ENCODE assay signal across 8 cellular contexts in genomic region chr7:30148951-30149459, GRCh38. TPM values are rescaled to one million over a fixed set of nuclear protein-coding genes. Genes with fewer than 3 reads are reported as not detected.
DNase-seq lines count a peak whose midpoint lies in the region; ATAC-seq, FAIRE-seq and TF ChIP-seq lines count a peak whose summit lies in the region.

No MANE protein-coding gene starts in this region.

- H3K4me3 ChIP-seq in DOHH2 (ENCODE audit: low read length) (no peak overlapping the region), lung (no peak overlapping the region)

- no peaks in the 10 kb centered on the region for H3K9me3 ChIP-seq in DOHH2 (ENCODE audit: control insufficient read depth, insufficient read depth, low read length)
- H3K9me3 ChIP-seq in lung (ENCODE audit: control insufficient read depth in 2 of 2, insufficient read depth in 1 of 2, low read length in 1 of 2) = peaks cover 0 to 2% of the 10 kb centered on the region in 2 donors

- peak overlapping the region; percentile 15; the same call in 1 of the 2 replicates for H3K4me2 ChIP-seq in DOHH2 (ENCODE audit: low read length)

- no peaks in the 10 kb centered on the region for H3K36me3 Mint-ChIP-seq in activated CD8-positive, alpha-beta memory T cell treated with anti-CD3 and anti-CD28 coated beads, Interleukin-2, amount 10 ng/mL, durations not matched to agents 7 days and 5 days

- 27 to 53% methylated on average over 13 of the region's 13 CpGs for WGBS in lung, 2 donors

- peaks cover 13% of the 10 kb centered on the region for H3K4me1 Mint-ChIP-seq in activated CD8-positive, alpha-beta memory T cell treated with anti-CD3 and anti-CD28 coated beads, Interleukin-2, amount 10 ng/mL, durations not matched to agents 7 days and 5 days

- no peaks in the 10 kb centered on the region for H3K9me2 ChIP-seq in DOHH2 (replicated peaks; ENCODE audit: control insufficient read depth, low read length)

- FAIRE-seq in D721Med (lab: Jason Lieb, UNC) = no peak

- TF ChIP-seq CTCF in DOHH2 (IDR thresholded peaks at IDR 0.05; ENCODE audit: low read depth, low read length, poor library complexity, severe bottlenecking) (no peak), lung (IDR thresholded peaks at IDR 0.05; ENCODE audit: control extremely low read depth, extremely low read depth) (no peak), D721Med (IDR thresholded peaks at IDR 0.05; ENCODE audit: insufficient read depth, missing control alignments) (no peak)

- CTCF ChIA-PET in activated CD8-positive, alpha-beta memory T cell treated with anti-CD3 and anti-CD28 coated beads, Interleukin-2, amount 10 ng/mL, durations not matched to agents 7 days and 5 days (lab: Charles Lee) = no interaction called here

- H3K27me3 ChIP-seq in DOHH2 (ENCODE audit: control insufficient read depth, low read length) (no peaks in the 10 kb centered on the region), lung (ENCODE audit: control insufficient read depth, insufficient read depth) (no peaks in the 10 kb centered on the region)

- H3K27ac Mint-ChIP-seq in activated CD8-positive, alpha-beta memory T cell treated with anti-CD3 and anti-CD28 coated beads, Interleukin-2, amount 10 ng/mL, durations not matched to agents 7 days and 5 days = no peak overlapping the region

- no peaks in the 10 kb centered on the region for H3K79me2 ChIP-seq in DOHH2 (ENCODE audit: control insufficient read depth, low read length)

- H3F3A ChIP-seq in DOHH2 (ENCODE audit: control insufficient read depth, insufficient read depth) = peaks cover 4% of the 10 kb centered on the region; the same call in 1 of the 2 replicates

- no peaks in the 10 kb centered on the region for H4K20me1 ChIP-seq in DOHH2 (ENCODE audit: control insufficient read depth, insufficient read depth, low read depth, low read length)

- H3K27me3 Mint-ChIP-seq in activated CD8-positive, alpha-beta memory T cell treated with anti-CD3 and anti-CD28 coated beads, Interleukin-2, amount 10 ng/mL, durations not matched to agents 7 days and 5 days = no peaks in the 10 kb centered on the region

- peak; percentile 49 for DNase-seq in activated CD8-positive, alpha-beta memory T cell treated with anti-CD3 and anti-CD28 coated beads, Interleukin-2, amount 10 ng/mL, durations not matched to agents 7 days and 5 days
- DNase-seq in lung (ENCODE audit: low spot score) (peak; percentile 72), D721Med (ENCODE audit: insufficient read length, low spot score) (no peak), T-helper 9 cell (no peak)

- H3K4me3 Mint-ChIP-seq in activated CD8-positive, alpha-beta memory T cell treated with anti-CD3 and anti-CD28 coated beads, Interleukin-2, amount 10 ng/mL, durations not matched to agents 7 days and 5 days = peak overlapping the region; percentile 17

- H3K27ac ChIP-seq in DOHH2 (ENCODE audit: low read depth, low read length) (no peak overlapping the region), lung (ENCODE audit: low read depth in 1 of 2, low read length in 1 of 2) (peak overlapping the region in 1 of 2 donors; percentile 71)

- ATAC-seq in HG03432 (IDR thresholded peaks at IDR 0.05; ENCODE audit: unreplicated experiment) (peak; percentile 41), lung (ENCODE audit: insufficient read depth, low FRiP score) (peak; percentile 78), GM21515 (IDR thresholded peaks at IDR 0.05; ENCODE audit: unreplicated experiment) (no peak), HG03439 (IDR thresholded peaks at IDR 0.05; ENCODE audit: unreplicated experiment) (no peak)
- ATAC-seq in activated CD8-positive, alpha-beta memory T cell treated with anti-CD3 and anti-CD28 coated beads, Interleukin-2, amount 10 ng/mL, durations not matched to agents 7 days and 5 days = peak; percentile 61

- peaks cover 27% of the 10 kb centered on the region for H3K4me1 ChIP-seq in DOHH2 (ENCODE audit: control insufficient read depth, low read length)
- peaks cover 4 to 5% of the 10 kb centered on the region in 2 donors for H3K4me1 ChIP-seq in lung (ENCODE audit: control insufficient read depth in 2 of 2, insufficient read depth in 2 of 2, low read length in 2 of 2)

- H3K36me3 ChIP-seq in DOHH2 (ENCODE audit: control insufficient read depth, low read length) = no peaks in the 10 kb centered on the region
- peaks cover 0 to 14% of the 10 kb centered on the region in 2 donors for H3K36me3 ChIP-seq in lung (ENCODE audit: control insufficient read depth in 2 of 2, insufficient read depth in 2 of 2, low read length in 2 of 2)

- H3K9me3 Mint-ChIP-seq in activated CD8-positive, alpha-beta memory T cell treated with anti-CD3 and anti-CD28 coated beads, Interleukin-2, amount 10 ng/mL, durations not matched to agents 7 days and 5 days (ENCODE audit: low read depth) = no peaks in the 10 kb centered on the region

RNA-seq across cellular contexts. Expression of gene MTURN, which starts 14.2 kb away (rescaled TPM):
- 1 to 10 TPM; 2.5 to 4.4 TPM for total RNA-seq in activated CD8-positive, alpha-beta memory T cell treated with anti-CD3 and anti-CD28 coated beads, Interleukin-2, amount 10 ng/mL, durations not matched to agents 7 days and 5 days
- 10 to 100 TPM; 31.0 to 79.6 TPM for total RNA-seq in lung
- polyA plus RNA-seq in lung = 10 to 100 TPM; 13.5 to 15.1 TPM

Comparison
In these comparisons a context has a peak if more than half of its experiments do, and no peak if none do; other contexts are left out.
1. ATAC-seq: peak in HG03432 (single experiment), activated CD8-positive, alpha-beta memory T cell treated with anti-CD3 and anti-CD28 coated beads, Interleukin-2, amount 10 ng/mL, durations not matched to agents 7 days and 5 days (single experiment) and lung (single experiment); none in GM21515 (single experiment) and HG03439 (single experiment).
2. DNase-seq: peak in activated CD8-positive, alpha-beta memory T cell treated with anti-CD3 and anti-CD28 coated beads, Interleukin-2, amount 10 ng/mL, durations not matched to agents 7 days and 5 days (single experiment) and lung (single experiment); none in D721Med (single experiment) and T-helper 9 cell (single experiment).
3. RNA of gene MTURN, which starts 14.2 kb away (total RNA-seq): 31.0 to 79.6 TPM in lung; 2.5 to 4.4 TPM in activated CD8-positive, alpha-beta memory T cell treated with anti-CD3 and anti-CD28 coated beads, Interleukin-2, amount 10 ng/mL, durations not matched to agents 7 days and 5 days; every median in the first group is over 4 times any median in the second.